15 cellular contexts compared by ENCODE assay signal in genomic region chr7:70178206-70178605, GRCh38.
A peak's percentile ranks its signal among the peaks of the same experiment; 100 is the strongest.
DNase-seq lines count a peak whose midpoint lies in the region; ATAC-seq and TF ChIP-seq lines count a peak whose summit lies in the region.
"Had no signal": no experiment of that assay in that cellular context is flagged by ENCODE, and none has a peak within 500 bp of the region (broad histone marks: within the 10 kb centered on the region; RNA-seq: fewer than 3 reads in every experiment).

No MANE protein-coding gene starts in this region.

- peak overlapping the region; percentile 79 for H3K27ac Mint-ChIP-seq in T-helper 17 cell
- peak overlapping the region; percentile 12 for H3K27ac Mint-ChIP-seq in glutamatergic neuron (ENCODE audit: unreplicated experiment)

- no peak for ATAC-seq in T-helper 17 cell
- ATAC-seq: Panc1 had no signal

- DNase-seq in GM23248 (peak; percentile 42), T-helper 17 cell (no peak), glutamatergic neuron (no peak), NCI-H510A treated with DMSO at 0.1 percent for 48 hours (lab: John Stamatoyannopoulos, UW) (no peak), SIG-M5 treated with dmso at 0.1 percent for 504 hours (lab: John Stamatoyannopoulos, UW; ENCODE audit: unreplicated experiment) (no peak)
- DNase-seq in NK-92 treated with Interleukin-12 subunit alpha and Interleukin-12 subunit beta, amount 100 ng/mL, for 24 hours (lab: John Stamatoyannopoulos, UW) = no peak
- DNase-seq: C1 segment of cervical spinal cord, HCEC 1CT, NCI-H1417 treated with DMSO at 0.1 percent for 48 hours, NCI-H526, SW 1271 had no signal

- H3K79me2 ChIP-seq in GM23248 (ENCODE audit: insufficient read depth) = no peaks in the 10 kb centered on the region

- H3K4me3 Mint-ChIP-seq in T-helper 17 cell (no peak overlapping the region), glutamatergic neuron (ENCODE audit: unreplicated experiment) (no peak overlapping the region)

- H3K9ac ChIP-seq in BLaER1 (no peak overlapping the region), GM23248 (no peak overlapping the region)

- H3K4me1 ChIP-seq in BLaER1 (peaks cover 49% of the 10 kb centered on the region), GM23248 (ENCODE audit: insufficient read depth) (peaks cover 26% of the 10 kb centered on the region)
- H3K4me1 ChIP-seq: SJSA1 had no signal

- no peaks in the 10 kb centered on the region for H3K9me2 ChIP-seq in GM23248 (ENCODE audit: insufficient read depth)

- H4K20me1 ChIP-seq in BLaER1 (peaks cover 9% of the 10 kb centered on the region; the same call in 1 of the 2 replicates), GM23248 (ENCODE audit: insufficient read depth) (no peaks in the 10 kb centered on the region)

- H3K27me3 ChIP-seq in BLaER1 (no peaks in the 10 kb centered on the region), GM23248 (replicated peaks; ENCODE audit: insufficient read depth) (no peaks in the 10 kb centered on the region)
- H3K27me3 ChIP-seq: SJSA1 had no signal

- H3K27ac ChIP-seq in BLaER1 (0 out of 2 replicates have a peak overlapping the region, but pooled peaks have one; percentile 1), GM23248 (peak overlapping the region; percentile 83)
- H3K27ac ChIP-seq: A549, SJSA1 had no signal

- in situ Hi-C loops in GM23248 (cut with MboI) = loop anchor here (25.0 kb wide), 1 partner anchor 509 kb away; no protein-coding TSS in a partner anchor

- H3K36me3 Mint-ChIP-seq in T-helper 17 cell (ENCODE audit: low read depth) (no peaks in the 10 kb centered on the region), glutamatergic neuron (ENCODE audit: unreplicated experiment) (peaks cover 15% of the 10 kb centered on the region)

- peak overlapping the region; percentile 16; the same call in 1 of the 2 replicates for H3K4me3 ChIP-seq in BLaER1
- no peak overlapping the region for H3K4me3 ChIP-seq in GM23248
- H3K4me3 ChIP-seq: A549, SJSA1 had no signal

- H2AFZ ChIP-seq in GM23248 = no peak overlapping the region

- H3F3A ChIP-seq in GM23248 (ENCODE audit: insufficient read depth) = peaks cover 17% of the 10 kb centered on the region

- H3K36me3 ChIP-seq in BLaER1 (peaks cover 9% of the 10 kb centered on the region; the same call in 1 of the 2 replicates), GM23248 (ENCODE audit: low read depth) (no peaks in the 10 kb centered on the region)
- H3K36me3 ChIP-seq: SJSA1 had no signal

- H3K27me3 Mint-ChIP-seq in T-helper 17 cell (no peaks in the 10 kb centered on the region), glutamatergic neuron (ENCODE audit: unreplicated experiment) (no peaks in the 10 kb centered on the region)

- 56 to 58% methylated on average over 2 of the region's 2 CpGs for WGBS in GM23248 (ENCODE audit: low coverage in 1 of 2, low lambda C conversion rate in 2 of 2, missing lambda C conversion rate in 2 of 2), 2 experiments

- H3K9me3 Mint-ChIP-seq in glutamatergic neuron (ENCODE audit: unreplicated experiment) = no peaks in the 10 kb centered on the region

- H3K4me1 Mint-ChIP-seq in T-helper 17 cell = peaks cover 8% of the 10 kb centered on the region
- peaks cover 10% of the 10 kb centered on the region for H3K4me1 Mint-ChIP-seq in glutamatergic neuron (ENCODE audit: low read depth, unreplicated experiment)

- TF ChIP-seq CTCF in glutamatergic neuron (IDR thresholded peaks at IDR 0.05; ENCODE audit: partially characterized antibody, unreplicated experiment) = no peak

- H3K9me3 ChIP-seq in BLaER1 = peaks cover 17% of the 10 kb centered on the region
- H3K9me3 ChIP-seq in GM23248 (ENCODE audit: low read depth) = no peaks in the 10 kb centered on the region
- H3K9me3 ChIP-seq in T-helper 17 cell (ENCODE audit: control insufficient read depth, low read length, poor library complexity, severe bottlenecking) = no peaks in the 10 kb centered on the region
- H3K9me3 ChIP-seq: A549 had no signal

- H3K4me2 ChIP-seq in BLaER1 = peak overlapping the region; percentile 72
- no peak overlapping the region for H3K4me2 ChIP-seq in GM23248 (ENCODE audit: unreplicated experiment)
